ENCODE assay signal across 9 cellular contexts in genomic region chr2:182298456-182298855, GRCh38.
"Had no signal": no experiment of that assay in that cellular context is flagged by ENCODE, and none has a peak within 500 bp of the region (broad histone marks: within the 10 kb centered on the region; RNA-seq: fewer than 3 reads in every experiment).

No MANE protein-coding gene starts in this region.

- DNase-seq: GM23248, H9, HCEC 1CT, KBM-7 had no signal

- H3K4me3 ChIP-seq: GM23248 had no signal

- FAIRE-seq: H1, H54, HepG2 had no signal

- H3K27ac ChIP-seq: GM23248, HL-60, KMS-11 had no signal
